In genomic region chr2:82128051-82128450, GRCh38 we compare ENCODE assay signal across 27 cellular contexts.
"Had no signal": no experiment of that assay in that cellular context is flagged by ENCODE, and none has a peak within 500 bp of the region (broad histone marks: within the 10 kb centered on the region; RNA-seq: fewer than 3 reads in every experiment).

No MANE protein-coding gene starts in this region.

- DNase-seq: stimulated activated CD4-positive, alpha-beta T cell treated with anti-CD3 and anti-CD28 coated beads, Interleukin-2, amount 100 ng/mL, for 48 hours; stimulated activated CD4-positive, alpha-beta T cell treated with anti-CD3 and anti-CD28 coated beads, Interleukin-4, amount 100 ng/mL, for 1 hour; stimulated activated CD4-positive, alpha-beta T cell treated with anti-CD3 and anti-CD28 coated beads, Interleukin-4, amount 100 ng/mL, for 24 hours; stimulated activated CD4-positive, alpha-beta T cell treated with anti-CD3 and anti-CD28 coated beads, Interleukin-4, amount 100 ng/mL, for 4 hours; stimulated activated CD8-positive, alpha-beta memory T cell treated with anti-CD3 and anti-CD28 coated beads, Interleukin-4, amount 100 ng/mL, for 48 hours; stimulated activated naive B cell treated with anti-CD40 and anti-IgM and Interleukin-4, amounts not matched to agents 10 μg/mL and 1 μg/mL and 100 μg/mL, for 72 hours; stimulated activated naive CD4-positive, alpha-beta T cell; stimulated activated naive CD4-positive, alpha-beta T cell treated with Interleukin-2 at 50 U/mL for 16 hours; stimulated activated naive CD8-positive, alpha-beta T cell treated with anti-CD3 and anti-CD28 coated beads, Interleukin-15, amount 100 ng/mL, for 72 hours; stimulated activated naive CD8-positive, alpha-beta T cell treated with anti-CD3 and anti-CD28 coated beads, Interleukin-15, Interleukin-2, amounts not matched to agents 100 U/mL and 50 U/mL, for 24 hours; stomach; substantia nigra; testis; thyroid gland; tibial artery; transverse colon; trophoblast cell; upper lobe of left lung; upper lobe of right lung; uterus had no signal

- FAIRE-seq: urothelium cell line had no signal

- H3K4me1 ChIP-seq: stomach, suprapubic skin, testis, thyroid gland, tibial artery, tibial nerve, upper lobe of left lung, upper lobe of right lung, uterus, vagina had no signal

- H3K4me3 ChIP-seq: stomach, suprapubic skin, testis, thoracic aorta, thyroid gland, tibial artery, tibial nerve, transverse colon, upper lobe of left lung, upper lobe of right lung, uterus, vagina had no signal

- ATAC-seq: stimulated activated effector memory CD8-positive, alpha-beta T cell treated with anti-CD3 and anti-CD28 coated beads, Interleukin-12 subunit alpha, Interleukin-12 subunit beta, amount 100 ng/mL, for 72 hours; stimulated activated memory B cell treated with anti-CD40 and anti-IgM and Interleukin-4, amounts not matched to agents 10 μg/mL and 1 μg/mL and 100 μg/mL, for 72 hours; stimulated activated naive B cell treated with anti-CD40 and anti-IgM and Interleukin-4, amounts not matched to agents 10 μg/mL and 1 μg/mL and 100 μg/mL, for 72 hours; stimulated activated naive CD8-positive, alpha-beta T cell treated with anti-CD3 and anti-CD28 coated beads, Interleukin-15, amount 100 ng/mL, for 72 hours; stimulated activated naive CD8-positive, alpha-beta T cell treated with anti-CD3 and anti-CD28 coated beads, Interleukin-15, Interleukin-2, amounts not matched to agents 100 U/mL and 50 U/mL, for 24 hours; upper lobe of right lung had no signal

- H3K27ac ChIP-seq: stomach, suprapubic skin, testis, thoracic aorta, thyroid gland, tibial artery, tibial nerve, transverse colon, upper lobe of left lung, upper lobe of right lung, uterus, vagina had no signal

- H3K9me3 ChIP-seq: suprapubic skin, testis, thoracic aorta, thyroid gland, tibial artery, tibial nerve, upper lobe of right lung, uterus, vagina had no signal

- H3K36me3 ChIP-seq: stomach, suprapubic skin, thoracic aorta, thyroid gland, tibial artery, tibial nerve, transverse colon, upper lobe of left lung, upper lobe of right lung, uterus, vagina had no signal

- H3K27me3 ChIP-seq: stomach, suprapubic skin, testis, thyroid gland, tibial artery, tibial nerve, transverse colon, upper lobe of left lung, upper lobe of right lung, uterus, vagina had no signal
